In the genomic region with DNA sequence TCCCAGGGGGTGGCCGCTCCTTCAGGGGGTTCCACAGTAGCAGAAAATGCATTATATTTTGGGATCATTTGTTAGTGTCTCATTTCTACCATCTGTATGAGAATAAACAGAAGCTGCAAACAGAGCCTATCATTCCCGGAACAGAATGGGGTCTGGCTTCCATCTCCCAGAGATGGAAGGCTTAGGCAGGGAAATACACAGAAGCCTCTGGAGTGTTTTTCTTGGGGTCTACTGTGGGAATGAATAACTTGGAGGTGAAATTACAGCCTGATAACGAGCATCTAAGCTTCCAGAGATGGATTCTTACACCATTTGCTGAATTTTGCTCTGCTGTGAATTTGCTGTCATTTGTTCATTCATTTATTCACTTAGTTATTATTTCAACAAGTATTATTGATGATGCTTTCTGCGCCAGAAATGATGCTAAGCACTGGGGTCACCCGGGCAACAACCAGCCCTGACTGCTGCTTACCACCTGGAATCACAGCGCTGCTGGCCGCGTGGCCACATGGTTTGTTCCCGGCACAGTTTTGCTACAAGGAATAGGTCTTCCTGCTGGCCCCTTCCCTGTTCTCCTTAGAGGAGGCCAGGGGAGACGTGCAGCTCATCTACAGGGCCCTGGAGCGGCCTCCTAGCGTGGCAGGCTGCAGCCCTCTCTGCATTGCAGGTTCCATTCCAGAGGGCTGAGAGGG, we compare ENCODE assay signal across 2 cellular contexts.
TF ChIP-seq lines count a peak whose summit lies in the region.

No MANE protein-coding gene starts in this region.

TF ChIP-seq in liver, 16 proteins besides CTCF, POLR2A, EP300 and RAD21:
- no peak for TF ChIP-seq RXRA (IDR thresholded peaks at IDR 0.05)
- peak; percentile 28 for TF ChIP-seq NR2F2 (IDR thresholded peaks at IDR 0.05)
- no peak for TF ChIP-seq ATF3 (IDR thresholded peaks at IDR 0.05)
- no peak for TF ChIP-seq FOXA2 (IDR thresholded peaks at IDR 0.05)
- TF ChIP-seq, protein P1, sequence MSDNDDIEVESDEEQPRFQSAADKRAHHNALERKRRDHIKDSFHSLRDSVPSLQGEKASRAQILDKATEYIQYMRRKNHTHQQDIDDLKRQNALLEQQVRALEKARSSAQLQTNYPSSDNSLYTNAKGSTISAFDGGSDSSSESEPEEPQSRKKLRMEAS (IDR thresholded peaks at IDR 0.05), result no peak
- TF ChIP-seq HNF4A (conservative IDR thresholded peaks at IDR 0.05), result no peak
- TF ChIP-seq ZBTB33 (IDR thresholded peaks at IDR 0.05), result no peak

TF ChIP-seq in HepG2, 621 proteins besides CTCF, POLR2A, EP300 and RAD21:
- TF ChIP-seq ZNF547 (CRISPR knock-in tag; IDR thresholded peaks at IDR 0.05), result no peak
- TF ChIP-seq ZNF737 (CRISPR knock-in tag; IDR thresholded peaks at IDR 0.05; ENCODE audit: borderline replicate concordance), result no peak
- no peak for TF ChIP-seq ZNF143 (CRISPR knock-in tag; IDR thresholded peaks at IDR 0.05)
- no peak for TF ChIP-seq TP53 (CRISPR knock-in tag; conservative IDR thresholded peaks at IDR 0.05)
- TF ChIP-seq ZNF230 (CRISPR knock-in tag; IDR thresholded peaks at IDR 0.05), result no peak
- TF ChIP-seq ZNF704 (CRISPR knock-in tag; IDR thresholded peaks at IDR 0.05; ENCODE audit: borderline replicate concordance), result no peak
- TF ChIP-seq HDAC2 (CRISPR knock-in tag; IDR thresholded peaks at IDR 0.05), result no peak
- no peak for TF ChIP-seq PRMT3 (CRISPR knock-in tag; IDR thresholded peaks at IDR 0.05; ENCODE audit: borderline replicate concordance, low read depth)
- no peak for TF ChIP-seq HOXA9 (CRISPR knock-in tag; IDR thresholded peaks at IDR 0.05; ENCODE audit: borderline replicate concordance)
- no peak for TF ChIP-seq ZNF746 (CRISPR knock-in tag; IDR thresholded peaks at IDR 0.05)
- TF ChIP-seq NR3C1 (CRISPR knock-in tag; IDR thresholded peaks at IDR 0.05), result no peak
- no peak for TF ChIP-seq SIN3B (IDR thresholded peaks at IDR 0.05; ENCODE audit: low read length)
